Comparison of ENCODE assay signal across 8 cellular contexts in genomic region chr4:8269535-8270417, GRCh38. TPM values are rescaled to one million over a fixed set of nuclear protein-coding genes. Genes with fewer than 3 reads are reported as not detected.
DNase-seq lines count a peak whose midpoint lies in the region; ATAC-seq and TF ChIP-seq lines count a peak whose summit lies in the region.

HTRA3 (plus strand) TSS chr4:8269754; CDS start chr4:8269969, 215 bp downstream.

- no peak for TF ChIP-seq CTCF in H9 (conservative IDR thresholded peaks at IDR 0.05)
- no peak for TF ChIP-seq CTCF in ascending aorta (IDR thresholded peaks at IDR 0.05)
- no peak for TF ChIP-seq CTCF in lower leg skin (IDR thresholded peaks at IDR 0.05)

- peaks cover 38% of the 10 kb centered on the region for H3K27me3 Mint-ChIP-seq in H9 (ENCODE audit: low read depth)

- H3K79me1 ChIP-seq in H9 (ENCODE audit: insufficient read depth, low read depth, low read length, poor library complexity, severe bottlenecking) = no peaks in the 10 kb centered on the region

- H3K27ac ChIP-seq in H9 (ENCODE audit: insufficient read length, low read depth, low read length) (no peak within 1 kb of the TSS), ascending aorta (peak within 1 kb of the TSS in 1 of 2 donors; percentile 44), skin epidermis (peak within 1 kb of the TSS in 14 of 21 experiments; percentile 1 to 81 (median 46))

- H4K5ac ChIP-seq in H9 (ENCODE audit: insufficient read length, low read depth, low read length) = no peak within 1 kb of the TSS

- no peak within 1 kb of the TSS for H2BK15ac ChIP-seq in H9 (ENCODE audit: low read depth, low read length)

- H3K36me3 ChIP-seq in ascending aorta = no peaks in the 10 kb centered on the region

- no peak within 1 kb of the TSS for H2BK5ac ChIP-seq in H9 (ENCODE audit: insufficient read length, low read length)

- peaks cover 4% of the 10 kb centered on the region for H3K23me2 ChIP-seq in H9 (ENCODE audit: insufficient read length, low read depth, low read length, poor library complexity, severe bottlenecking)

- H3K4me2 ChIP-seq in H9 (ENCODE audit: insufficient read depth, insufficient read length, low read length) = peak within 1 kb of the TSS; percentile 5

- H3T11ph ChIP-seq in H9 (ENCODE audit: low read length) = no peak within 1 kb of the TSS

- no peak within 1 kb of the TSS for H3K4ac ChIP-seq in H9 (ENCODE audit: low read depth, low read length)

- H4K8ac ChIP-seq in H9 (replicated peaks; ENCODE audit: insufficient read length, low read depth, low read length) = no peak within 1 kb of the TSS

- H3K27me3 ChIP-seq in H9 (ENCODE audit: insufficient read depth, low read length) = peaks cover 9% of the 10 kb centered on the region; the same call in 1 of the 2 replicates
- H3K27me3 ChIP-seq in ascending aorta = no peaks in the 10 kb centered on the region

- TF ChIP-seq POLR2A in lower leg skin (IDR thresholded peaks at IDR 0.05) = peak in 1 of 2 donors; percentile 68

- no peaks in the 10 kb centered on the region for H3K4me1 ChIP-seq in H9 (ENCODE audit: insufficient read depth, low read length)
- peaks cover 13 to 15% of the 10 kb centered on the region in 2 donors for H3K4me1 ChIP-seq in ascending aorta

- H3K56ac ChIP-seq in H9 (ENCODE audit: insufficient read length, low read depth, low read length) = no peak within 1 kb of the TSS

- no peaks in the 10 kb centered on the region for H4K20me1 ChIP-seq in H9 (ENCODE audit: control insufficient read depth, insufficient read depth, insufficient read length)

- no peak within 1 kb of the TSS for H3K14ac ChIP-seq in H9 (ENCODE audit: insufficient read depth, low read length)

- no peaks in the 10 kb centered on the region for H3K79me2 ChIP-seq in H9 (ENCODE audit: insufficient read depth, low read length)

- no peak within 1 kb of the TSS for H4K91ac ChIP-seq in H9 (ENCODE audit: insufficient read length, low read depth, low read length)

- H2BK12ac ChIP-seq in H9 (ENCODE audit: insufficient read length, low read depth, low read length) = no peak within 1 kb of the TSS

- H3K27ac Mint-ChIP-seq in H9 = no peak within 1 kb of the TSS

- H3K4me3 Mint-ChIP-seq in H9 = peak within 1 kb of the TSS; percentile 49 to 72

- peak within 1 kb of the TSS; percentile 43 to 65 for H3K4me3 ChIP-seq in ascending aorta
- peak within 1 kb of the TSS; percentile 2 to 43 (median 25) for H3K4me3 ChIP-seq in skin epidermis
- no peak within 1 kb of the TSS for H3K4me3 ChIP-seq in lower leg skin (ENCODE audit: low read depth, poor library complexity, severe bottlenecking)

- DNase-seq in H9 (peak; percentile 68), ascending aorta (ENCODE audit: low spot score in 2 of 2) (no peak), iPS-NIHi11 (ENCODE audit: low spot score) (peak; percentile 92), lower leg skin (ENCODE audit: low spot score in 2 of 2) (no peak), SIG-M5 treated with dmso at 0.1 percent for 504 hours (lab: John Stamatoyannopoulos, UW; ENCODE audit: unreplicated experiment) (no peak)

- H3K9me3 ChIP-seq in H9 (ENCODE audit: control insufficient read depth, low read depth, low read length) (no peaks in the 10 kb centered on the region), ascending aorta (no peaks in the 10 kb centered on the region)

- whole genome bisulfite sequencing in H9 (ENCODE audit: extremely low coverage, insufficient read length, low lambda C conversion rate) = no CpG with 5 or more reads among the region's 111 CpGs
- WGBS in lower leg skin, 2 donors = 4 to 9% methylated on average over 17 to 58 of the region's 111 CpGs

- ATAC-seq in GM18867 (IDR thresholded peaks at IDR 0.05; ENCODE audit: unreplicated experiment) = no peak
- ATAC-seq in HG02840 (IDR thresholded peaks at IDR 0.05; ENCODE audit: low FRiP score, unreplicated experiment) = no peak

- H2AFZ ChIP-seq in H9 (ENCODE audit: low read length) = no peak within 1 kb of the TSS

- no peak within 1 kb of the TSS for H2BK120ac ChIP-seq in H9 (ENCODE audit: low read depth, low read length, poor library complexity, severe bottlenecking)

- H3K9me3 Mint-ChIP-seq in H9 = no peaks in the 10 kb centered on the region

- no peak within 1 kb of the TSS for H2BK20ac ChIP-seq in H9 (ENCODE audit: low read depth, low read length, poor library complexity, severe bottlenecking)

- H3K18ac ChIP-seq in H9 (ENCODE audit: insufficient read length, low read depth, low read length) = no peak within 1 kb of the TSS

- H3K23ac ChIP-seq in H9 (ENCODE audit: insufficient read length, low read depth, low read length) = no peak within 1 kb of the TSS

- peaks cover 0 to 11% of the 10 kb centered on the region in 2 experiments; a peak in 2 of 4 replicates for H3K4me1 Mint-ChIP-seq in H9

- no peak within 1 kb of the TSS for H2AK5ac ChIP-seq in H9 (ENCODE audit: insufficient read length, low read length)

- intact Hi-C loops in ascending aorta (cut with DNase I) = no loop called here
- intact Hi-C loops in lower leg skin (cut with DNase I; ENCODE audit: low total_unique reads) = no loop called here

- no peaks in the 10 kb centered on the region; a peak in 1 of 7 replicates for H3K36me3 Mint-ChIP-seq in H9 (ENCODE audit: insufficient read depth in 1 of 3, low read depth in 3 of 3)

- H3K9ac ChIP-seq in H9 (ENCODE audit: extremely low read depth, insufficient read length, low read length) = no peak within 1 kb of the TSS

RNA-seq across cellular contexts. Expression of gene HTRA3, which starts in this region (rescaled TPM):
- total RNA-seq in H9 (2021) (2.9 and 3.0 TPM in 2 replicates), ascending aorta (52.6 TPM), lower leg skin (10 to 100 TPM in 2 of 4 donors, 1 to 10 TPM in 2; 4.0 to 18.2 (median 11.4) TPM)

Comparison
In these comparisons a context has a peak if more than half of its experiments do, and no peak if none do; other contexts are left out.
1. DNase-seq: peak in H9 (single experiment) and iPS-NIHi11 (single experiment); none in ascending aorta (0 of 2), lower leg skin (0 of 2) and SIG-M5 treated with dmso at 0.1 percent for 504 hours (single experiment).